In genomic region chr1:204255966-204256365, GRCh38 we compare ENCODE assay signal across 18 cellular contexts. TPM values are rescaled to one million over a fixed set of nuclear protein-coding genes. Genes with fewer than 3 reads are reported as not detected.
DNase-seq lines count a peak whose midpoint lies in the region; ATAC-seq, FAIRE-seq and TF ChIP-seq lines count a peak whose summit lies in the region.
"Had no signal": no experiment of that assay in that cellular context is flagged by ENCODE, and none has a peak within 500 bp of the region (broad histone marks: within the 10 kb centered on the region; RNA-seq: fewer than 3 reads in every experiment).

No MANE protein-coding gene starts in this region.

- H3K4me2 ChIP-seq in endothelial cell of umbilical vein (ENCODE audit: insufficient read depth, low read length): no peak overlapping the region

- CTCF ChIA-PET in endothelial cell of umbilical vein (lab: Charles Lee): interaction anchor here (0.5 to 9.8 kb wide), 8 partner anchors 42 to 250 kb away, joined by 3 to 318 read pairs (median 8); partner anchors contain the start of genes GOLT1A and PLEKHA6

- no peaks in the 10 kb centered on the region for H3K9me1 ChIP-seq in endothelial cell of umbilical vein (replicated peaks; ENCODE audit: control insufficient read depth, extremely low read depth, insufficient read depth, low read length)

- 60% methylated on average over 5 of the region's 5 CpGs for WGBS in right lobe of liver (ENCODE audit: insufficient coverage, low coverage, low lambda C conversion rate, missing lambda C conversion rate)

- TF ChIP-seq POLR2A in endothelial cell of umbilical vein (IDR thresholded peaks at IDR 0.05; ENCODE audit: low read depth, low read length) (no peak), right lobe of liver (IDR thresholded peaks at IDR 0.05) (no peak)

- intact Hi-C loops in endothelial cell of umbilical vein (cut with micrococcal nuclease): loop anchor here (5.0 kb wide), 1 partner anchor 246 kb away; no protein-coding TSS in a partner anchor
- intact Hi-C loops in right lobe of liver (cut with DNase I): no loop called here

- no peak overlapping the region for H3K4me3 ChIP-seq in endothelial cell of umbilical vein (replicated peaks in 1 of 3; ENCODE audit: insufficient read depth in 1 of 3, low read depth in 1 of 3, low read length in 3 of 3)
- H3K4me3 ChIP-seq in right lobe of liver: no peak overlapping the region
- H3K4me3 ChIP-seq: ascending aorta, tibial artery had no signal

- no peaks in the 10 kb centered on the region for H3K4me1 ChIP-seq in endothelial cell of umbilical vein (ENCODE audit: control insufficient read depth, extremely low read depth, insufficient read depth, low read length)
- peaks cover 0 to 51% (median 20%) of the 10 kb centered on the region in 4 donors for H3K4me1 ChIP-seq in right lobe of liver
- H3K4me1 ChIP-seq: ascending aorta had no signal

- H3K27me3 ChIP-seq in endothelial cell of umbilical vein (ENCODE audit: control insufficient read depth in 2 of 2, insufficient read depth in 2 of 2, low read length in 2 of 2): no peaks in the 10 kb centered on the region
- no peaks in the 10 kb centered on the region for H3K27me3 ChIP-seq in right lobe of liver
- H3K27me3 ChIP-seq: ascending aorta, tibial artery had no signal

- no peaks in the 10 kb centered on the region for H3K79me2 ChIP-seq in endothelial cell of umbilical vein (ENCODE audit: control insufficient read depth, insufficient read depth, low read length)

- no peaks in the 10 kb centered on the region for H3K9me3 ChIP-seq in endothelial cell of umbilical vein (replicated peaks; ENCODE audit: control insufficient read depth, insufficient read depth, low read length)
- no peaks in the 10 kb centered on the region for H3K9me3 ChIP-seq in right lobe of liver
- H3K9me3 ChIP-seq: ascending aorta, tibial artery had no signal

- BruUV-seq in endothelial cell of umbilical vein (replicated peaks; lab: Mats Ljungman, UMichigan): no TSS peak

- H3K27ac ChIP-seq in endothelial cell of umbilical vein (ENCODE audit: insufficient read depth, low read depth, low read length): no peak overlapping the region
- H3K27ac ChIP-seq in right lobe of liver: peak overlapping the region in 2 of 3 donors; percentile 53 to 69
- H3K27ac ChIP-seq: ascending aorta, RWPE1 had no signal

- peak; percentile 46 for FAIRE-seq in endothelial cell of umbilical vein (lab: Jason Lieb, UNC)
- FAIRE-seq: GM12892 had no signal

- H4K20me1 ChIP-seq in endothelial cell of umbilical vein (replicated peaks; ENCODE audit: control insufficient read depth, extremely low read depth, insufficient read depth, low read length): no peaks in the 10 kb centered on the region

- TF ChIP-seq CTCF in endothelial cell of umbilical vein (IDR thresholded peaks at IDR 0.05; ENCODE audit: extremely low read depth in 1 of 2, insufficient read depth in 1 of 2, low read depth in 1 of 2, low read length in 2 of 2) (no peak), right lobe of liver (IDR thresholded peaks at IDR 0.05) (no peak)

- no peak overlapping the region for H3K9ac ChIP-seq in endothelial cell of umbilical vein (replicated peaks; ENCODE audit: extremely low read depth, insufficient read depth, low read length)

- no peak overlapping the region for H2AFZ ChIP-seq in endothelial cell of umbilical vein (ENCODE audit: low read depth, low read length)

- H3K36me3 ChIP-seq in endothelial cell of umbilical vein (ENCODE audit: control insufficient read depth in 2 of 2, extremely low read depth in 1 of 2, insufficient read depth in 2 of 2, low read length in 2 of 2) (no peaks in the 10 kb centered on the region), right lobe of liver (peaks cover 0 to 16% (median 7%) of the 10 kb centered on the region in 4 donors)
- H3K36me3 ChIP-seq: ascending aorta had no signal

- peak; percentile 62 for DNase-seq in AG20443 (ENCODE audit: low spot score)
- peak; percentile 56 for DNase-seq in NCI-H226
- DNase-seq in endothelial cell of umbilical vein (ENCODE audit: low read depth, low spot score): peak; percentile 11
- DNase-seq in right lobe of liver: no peak
- DNase-seq in central memory CD4-positive, alpha-beta T cell: no peak
- DNase-seq in anterior cingulate cortex (lab: John Stamatoyannopoulos, UW): no peak
- no peak for DNase-seq in SKM-1 treated with dmso at 0.1 percent for 144 hours (lab: John Stamatoyannopoulos, UW; ENCODE audit: unreplicated experiment)
- DNase-seq: activated CD4-positive, alpha-beta T cell treated with anti-CD3 and anti-CD28 coated beads, Interleukin-2, amount 10 ng/mL, durations not matched to agents 24 days and 14 days; activated T-cell treated with anti-CD3 and anti-CD28 coated beads, Interleukin-2, amount 50 U/mL, for 4 hours; DMS79 treated with DMSO at 0.1 percent for 48 hours; NCI-H748 treated with DMSO at 0.1 percent for 48 hours; tibial artery had no signal

- POLR2A ChIA-PET in endothelial cell of umbilical vein (lab: Charles Lee): no interaction called here

- dilution Hi-C loops in endothelial cell of umbilical vein (cut with MboI; ENCODE audit: extremely low pct_ligation_motif_present, low sequenced_read_pairs): no loop called here

- ATAC-seq in right lobe of liver (peak in 1 of 4 donors; percentile 4), HG03280 (IDR thresholded peaks at IDR 0.05; ENCODE audit: unreplicated experiment) (no peak)
- ATAC-seq: activated T-cell treated with anti-CD3 and anti-CD28 coated beads, Interleukin-2, amount 50 U/mL, for 4 hours had no signal

TF ChIP-seq in endothelial cell of umbilical vein, 7 proteins besides CTCF, POLR2A, EP300 and RAD21:
- no peak for TF ChIP-seq JUN (IDR thresholded peaks at IDR 0.05; ENCODE audit: borderline replicate concordance, insufficient read depth, insufficient read length, low read depth)

RNA-seq across cellular contexts. Expression of gene GOLT1A, which starts 42.2 kb away (rescaled TPM):
- total RNA-seq in endothelial cell of umbilical vein (not detected in 2 replicates), right lobe of liver (100 to 1,000 TPM in 1 of 6 experiments, 10 to 100 TPM in 5; 49.4 to 103 (median 74.5) TPM)
- not detected in 2 replicates for polyA plus RNA-seq in endothelial cell of umbilical vein
- not detected in 2 replicates for polyA plus RNA-seq in endothelial cell of umbilical vein (2011; cell fraction: cytosol; rRNA removed)
- polyA plus RNA-seq in endothelial cell of umbilical vein (2011; cell fraction: nucleus; rRNA removed): not detected in 2 replicates
- not detected in 2 replicates for polyA plus RNA-seq in endothelial cell of umbilical vein (2012)
- not detected in 2 replicates for polyA minus RNA-seq in endothelial cell of umbilical vein
- polyA minus RNA-seq in endothelial cell of umbilical vein (2011; cell fraction: cytosol; rRNA and poly(A)+ RNA removed): not detected
- polyA minus RNA-seq in endothelial cell of umbilical vein (2011; cell fraction: nucleus; rRNA and poly(A)+ RNA removed): not detected in 2 replicates
- total RNA-seq: activated CD4-positive, alpha-beta T cell treated with anti-CD3 and anti-CD28 coated beads, Interleukin-2, amount 10 ng/mL, durations not matched to agents 24 days and 14 days; activated T-cell treated with anti-CD3 and anti-CD28 coated beads, Interleukin-2, amount 50 U/mL, for 4 hours; ascending aorta; omental fat pad; T-helper 2 cell treated with Interferon-gamma antibody and Interleukin-4, amounts not matched to agents 100 ng/mL and 5 ng/mL, for 36 hours had no signal

RNA-seq across cellular contexts. Expression of gene KISS1, which starts 59.7 kb away (rescaled TPM):
- total RNA-seq in endothelial cell of umbilical vein (1.00 and 3.9 TPM in 2 replicates), right lobe of liver (1 to 10 TPM in 1 of 6 experiments, under 1 TPM in 2, not detected in 3; 0.51 to 1.1 (median 0.72) TPM)
- polyA plus RNA-seq in endothelial cell of umbilical vein: 0.22 and 0.60 TPM in 2 replicates
- polyA plus RNA-seq in endothelial cell of umbilical vein (2011; cell fraction: cytosol; rRNA removed): 0.32 TPM in 1 of 2 replicates, not detected in the other
- polyA plus RNA-seq in endothelial cell of umbilical vein (2011; cell fraction: nucleus; rRNA removed): not detected in 2 replicates
- polyA plus RNA-seq in endothelial cell of umbilical vein (2012): 0.47 and 0.87 TPM in 2 replicates
- polyA minus RNA-seq in endothelial cell of umbilical vein: not detected in 2 replicates
- polyA minus RNA-seq in endothelial cell of umbilical vein (2011; cell fraction: cytosol; rRNA and poly(A)+ RNA removed): not detected
- polyA minus RNA-seq in endothelial cell of umbilical vein (2011; cell fraction: nucleus; rRNA and poly(A)+ RNA removed): not detected in 2 replicates
- total RNA-seq: activated CD4-positive, alpha-beta T cell treated with anti-CD3 and anti-CD28 coated beads, Interleukin-2, amount 10 ng/mL, durations not matched to agents 24 days and 14 days; activated T-cell treated with anti-CD3 and anti-CD28 coated beads, Interleukin-2, amount 50 U/mL, for 4 hours; ascending aorta; omental fat pad; T-helper 2 cell treated with Interferon-gamma antibody and Interleukin-4, amounts not matched to agents 100 ng/mL and 5 ng/mL, for 36 hours had no signal

Comparison
In these comparisons a context has a peak if more than half of its experiments do, and no peak if none do; other contexts are left out.
1. DNase-seq: peak in AG20443 (single experiment), NCI-H226 (single experiment) and endothelial cell of umbilical vein (single experiment); none in right lobe of liver (0 of 3), central memory CD4-positive, alpha-beta T cell (single experiment), anterior cingulate cortex (0 of 58) and SKM-1 treated with dmso at 0.1 percent for 144 hours (single experiment).
2. RNA of gene GOLT1A, which starts 42.2 kb away (total RNA-seq): 49.4 to 103 TPM in right lobe of liver; not detected in endothelial cell of umbilical vein; every median in the first group is over 10 times any median in the second.